10 cellular contexts compared by ENCODE assay signal in genomic region chr4:115537387-115537786, GRCh38.
DNase-seq lines count a peak whose midpoint lies in the region; ATAC-seq, FAIRE-seq and TF ChIP-seq lines count a peak whose summit lies in the region.
"Had no signal": no experiment of that assay in that cellular context is flagged by ENCODE, and none has a peak within 500 bp of the region (broad histone marks: within the 10 kb centered on the region; RNA-seq: fewer than 3 reads in every experiment).

No MANE protein-coding gene starts in this region.

- H4K20me1 ChIP-seq in GM12878 (ENCODE audit: control insufficient read depth, insufficient read depth) = no peaks in the 10 kb centered on the region

- no peaks in the 10 kb centered on the region for H3K27me3 ChIP-seq in GM12878 (replicated peaks in 1 of 2; ENCODE audit: control insufficient read depth in 2 of 2, insufficient read depth in 2 of 2, low read length in 1 of 2)
- H3K27me3 ChIP-seq: neural progenitor cell had no signal

- H3K9ac ChIP-seq in GM12878 (ENCODE audit: control insufficient read depth, insufficient read depth, low read length) = no peak overlapping the region
- H3K9ac ChIP-seq: neural progenitor cell had no signal

- no peak for TF ChIP-seq POLR2A in GM12878 (IDR thresholded peaks at IDR 0.05; ENCODE audit: low read depth, low read length)

- POLR2A ChIA-PET in GM12878 (lab: Charles Lee) = no interaction called here

- H3K27ac ChIP-seq in GM12878 (ENCODE audit: control insufficient read depth, insufficient read depth) = no peak overlapping the region
- H3K27ac ChIP-seq: neural progenitor cell had no signal

- CTCF ChIA-PET in GM12878 (lab: Yijun Ruan, JAX) = interaction anchor here (0.6 to 5.4 kb wide), 14 partner anchors 22 to 640 kb away, joined by 3 to 115 read pairs (median 4); no protein-coding TSS in a partner anchor

- H3K79me2 ChIP-seq in GM12878 (ENCODE audit: control insufficient read depth, insufficient read depth, low read length) = no peaks in the 10 kb centered on the region

- in situ Hi-C loops in GM12878 (cut with MboI) = loop anchor here (25.0 kb wide), 1 partner anchor 450 kb away; no protein-coding TSS in a partner anchor

- no peaks in the 10 kb centered on the region for H3K4me1 ChIP-seq in GM12878 (ENCODE audit: control insufficient read depth, insufficient read depth, low read length)
- H3K4me1 ChIP-seq: neural progenitor cell had no signal

- no peak overlapping the region for H2AFZ ChIP-seq in GM12878 (ENCODE audit: control insufficient read depth, low read depth, low read length)
- H2AFZ ChIP-seq: neural progenitor cell had no signal

- SMC1A ChIA-PET in GM12878 (lab: Charles Lee; ENCODE audit: uncharacterized antibody, unreplicated experiment) = interaction anchor here (0.7 to 7.0 kb wide), 14 partner anchors 8 to 448 kb away, joined by 3 to 120 read pairs (median 4); no protein-coding TSS in a partner anchor

- RAD21 ChIA-PET in GM12878 (lab: Charles Lee; ENCODE audit: unreplicated experiment) = interaction anchor here (0.7 to 5.6 kb wide), 20 partner anchors 13 to 448 kb away, joined by 3 to 140 read pairs (median 4); partner anchors contain the start of gene NDST4

- no peak for TF ChIP-seq EP300 in GM12878 (IDR thresholded peaks at IDR 0.05; ENCODE audit: borderline replicate concordance in 1 of 2, control insufficient read depth in 1 of 2, low read depth in 2 of 2, low read length in 2 of 2)

- no peak for FAIRE-seq in GM12878 (lab: Jason Lieb, UNC)

- peak; percentile 48 for TF ChIP-seq RAD21 in GM12878 (IDR thresholded peaks at IDR 0.05; ENCODE audit: insufficient read depth, low read depth, low read length)

- H3K9me3 ChIP-seq in GM12878 (replicated peaks; ENCODE audit: control insufficient read depth, insufficient read depth, low read length) = no peaks in the 10 kb centered on the region

- WGBS in GM12878 (ENCODE audit: insufficient coverage, insufficient replicate concordance, low lambda C conversion rate, missing lambda C conversion rate) = 24% methylated on average over 2 of the region's 2 CpGs

- TF ChIP-seq CTCF in GM12878 (IDR thresholded peaks at IDR 0.05 in 2 of 3, conservative IDR thresholded peaks at IDR 0.05 in 1 of 3; ENCODE audit: control insufficient read depth in 2 of 3, extremely low read depth in 1 of 3, insufficient read depth in 1 of 3, low read depth in 3 of 3, low read length in 3 of 3) = no peak; a peak in 1 of 6 replicates

- intact Hi-C loops in GM12878 (cut with micrococcal nuclease; ENCODE audit: unreplicated experiment) = loop anchor here (1.0 to 5.0 kb wide), 3 partner anchors 303 to 447 kb away; no protein-coding TSS in a partner anchor

- no peak for ATAC-seq in GM12878

- no peak overlapping the region for H3K4me2 ChIP-seq in GM12878 (ENCODE audit: control insufficient read depth, insufficient read depth)
- H3K4me2 ChIP-seq: neural progenitor cell had no signal

- no peaks in the 10 kb centered on the region for H3K36me3 ChIP-seq in GM12878 (ENCODE audit: control insufficient read depth in 2 of 2, insufficient read depth in 2 of 2, low read length in 1 of 2)
- H3K36me3 ChIP-seq: neural progenitor cell had no signal

- H3K4me3 ChIP-seq in GM12878 = no peak overlapping the region
- H3K4me3 ChIP-seq: neural progenitor cell had no signal

- BruUV-seq in GM12878 (replicated peaks; lab: Mats Ljungman, UMichigan) = no TSS peak

- DNase-seq in NCI-H1105 treated with DMSO at 0.1 percent for 48 hours (lab: John Stamatoyannopoulos, UW) = peak; percentile 21
- no peak for DNase-seq in NCI-H1105 (lab: John Stamatoyannopoulos, UW)
- peak; percentile 31 for DNase-seq in LHCN-M2 (ENCODE audit: low read depth)
- no peak for DNase-seq in GM12878 (ENCODE audit: low read depth, low spot score)
- peak; percentile 2 for DNase-seq in renal cortical epithelial cell (ENCODE audit: low read depth)
- DNase-seq in HuH-7.5 (ENCODE audit: low spot score) = no peak
- DNase-seq in NCI-H2107 (lab: John Stamatoyannopoulos, UW) = no peak
- no peak for DNase-seq in stimulated activated naive CD4-positive, alpha-beta T cell (lab: John Stamatoyannopoulos, UW)
- DNase-seq: stimulated activated CD4-positive, alpha-beta T cell treated with anti-CD3 and anti-CD28 coated beads, Interleukin-4, amount 100 ng/mL, for 1 hour had no signal

TF ChIP-seq in GM12878, 131 proteins besides CTCF, POLR2A, EP300 and RAD21:
- peak; percentile 45; the same call in 1 of the 2 replicates for TF ChIP-seq SMC3 (IDR thresholded peaks at IDR 0.05; ENCODE audit: borderline replicate concordance, low read length)
- TF ChIP-seq BCL11A (IDR thresholded peaks at IDR 0.05; ENCODE audit: low read depth, low read length) = no peak

Comparison
In these comparisons a context has a peak if more than half of its experiments do, and no peak if none do; other contexts are left out.
1. DNase-seq: peak in NCI-H1105 treated with DMSO at 0.1 percent for 48 hours (single experiment), LHCN-M2 (single experiment) and renal cortical epithelial cell (single experiment); none in NCI-H1105 (single experiment), GM12878 (single experiment), HuH-7.5 (single experiment), NCI-H2107 (single experiment) and stimulated activated naive CD4-positive, alpha-beta T cell (0 of 6).